In the genomic region with DNA sequence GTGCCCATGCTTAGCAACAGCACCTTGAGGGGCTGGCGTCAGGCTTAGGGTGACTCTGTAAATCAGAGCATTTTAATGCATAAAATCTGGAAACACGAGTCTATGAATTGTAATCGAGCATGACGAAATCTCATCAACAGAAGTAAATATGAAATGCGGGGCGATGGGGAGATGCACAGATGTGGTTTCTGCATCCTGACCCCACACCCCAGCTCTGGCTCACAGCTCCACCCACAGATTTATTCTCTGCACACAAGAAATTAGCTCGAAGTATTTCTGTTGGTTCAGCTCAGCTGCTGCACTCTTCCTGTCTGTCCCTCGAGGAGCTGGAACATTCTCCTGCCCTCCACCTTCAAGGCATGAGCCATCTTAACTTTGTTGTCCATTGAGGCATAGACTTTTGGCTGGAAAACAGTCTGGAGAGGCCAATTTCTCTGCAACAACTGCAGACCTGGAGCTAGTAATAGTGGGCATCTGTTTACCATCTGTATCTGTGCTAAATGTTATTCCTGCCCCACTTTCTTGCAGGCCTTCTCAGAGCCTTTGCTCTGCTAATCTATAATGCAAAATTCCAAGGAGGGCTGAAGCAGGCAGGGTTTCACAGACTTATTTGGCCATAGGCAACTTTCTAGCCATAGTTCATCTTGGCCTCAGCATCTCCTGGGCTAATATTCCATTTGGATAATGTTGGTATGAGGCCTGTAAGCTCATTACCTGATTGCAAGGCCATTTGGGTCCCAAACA, we compare ENCODE assay signal across 22 cellular contexts.
"Had no signal": no experiment of that assay in that cellular context is flagged by ENCODE, and none has a peak within 500 bp of the region (broad histone marks: within the 10 kb centered on the region; RNA-seq: fewer than 3 reads in every experiment).

No MANE protein-coding gene starts in this region.

- H3K4me1 ChIP-seq: adrenal gland, lower lobe of right lung, tibial artery had no signal

- H3K9me3 ChIP-seq: adrenal gland, lower lobe of right lung, tibial artery had no signal

- ATAC-seq: activated CD4-positive, alpha-beta T cell treated with anti-CD3 and anti-CD28 coated beads for 36 hours; activated CD8-positive, alpha-beta T cell treated with anti-CD3 and anti-CD28 coated beads, Interleukin-2, amount 10 ng/mL, durations not matched to agents 7 days and 5 days; activated naive CD4-positive, alpha-beta T cell treated with anti-CD3 and anti-CD28 coated beads, Interleukin-2, amount 50 U/mL, for 72 hours; left colon; lower lobe of right lung; WTC11 had no signal

- H3K36me3 ChIP-seq: adrenal gland, lower lobe of right lung, tibial artery had no signal

- H3K27me3 ChIP-seq: adrenal gland had no signal

- H3K27ac ChIP-seq: adrenal gland, epithelial cell of prostate, lower lobe of right lung, tibial artery had no signal

- H3K9me3 Mint-ChIP-seq: activated naive CD4-positive, alpha-beta T cell treated with anti-CD3 and anti-CD28 coated beads, Interleukin-2, amount 50 U/mL, for 72 hours; activated T-cell treated with anti-CD3 and anti-CD28 coated beads, Interleukin-2, amount 50 U/mL, for 24 hours; activated T-helper 2 cell treated with anti-CD3 and anti-CD28 coated beads, Interferon-gamma antibody, Interleukin-2, Interleukin-4, amounts not matched to agents 10 μg/mL and 5 μg/mL and 100 μg/mL, durations not matched to agents 14 hours and 24 hours and 36 hours; endodermal cell; nephron progenitor cell; T-helper 2 cell treated with Interferon-gamma antibody and Interleukin-4, amounts not matched to agents 5 μg/mL and 100 μg/mL, for 36 hours; WTC11 had no signal

- H3K4me3 ChIP-seq: adrenal gland, lower lobe of right lung, tibial artery had no signal

- H3K27ac Mint-ChIP-seq: activated CD4-positive, alpha-beta T cell treated with anti-CD3 and anti-CD28 coated beads for 36 hours; activated CD8-positive, alpha-beta T cell treated with anti-CD3 and anti-CD28 coated beads, Interleukin-2, amount 10 ng/mL, durations not matched to agents 7 days and 5 days; activated naive CD4-positive, alpha-beta T cell treated with anti-CD3 and anti-CD28 coated beads, Interleukin-2, amount 50 U/mL, for 72 hours; activated T-cell treated with anti-CD3 and anti-CD28 coated beads, Interleukin-2, amount 50 U/mL, for 24 hours; activated T-helper 2 cell treated with anti-CD3 and anti-CD28 coated beads, Interferon-gamma antibody, Interleukin-2, Interleukin-4, amounts not matched to agents 10 μg/mL and 5 μg/mL and 100 μg/mL, durations not matched to agents 14 hours and 24 hours and 36 hours; endodermal cell; nephron progenitor cell; T-helper 2 cell treated with Interferon-gamma antibody and Interleukin-4, amounts not matched to agents 5 μg/mL and 100 μg/mL, for 36 hours; WTC11 had no signal

- H3K36me3 Mint-ChIP-seq: activated naive CD4-positive, alpha-beta T cell treated with anti-CD3 and anti-CD28 coated beads, Interleukin-2, amount 50 U/mL, for 72 hours; WTC11 had no signal

- DNase-seq: activated CD4-positive, alpha-beta T cell treated with anti-CD3 and anti-CD28 coated beads for 36 hours; activated CD8-positive, alpha-beta T cell treated with anti-CD3 and anti-CD28 coated beads, Interleukin-2, amount 10 ng/mL, durations not matched to agents 7 days and 5 days; activated T-cell treated with anti-CD3 and anti-CD28 coated beads, Interleukin-2, amount 50 U/mL, for 24 hours; adrenal gland; dermis blood vessel endothelial cell; endodermal cell; foreskin fibroblast; glutamatergic neuron; hippocampal formation; islet precursor cell; left colon; lower lobe of right lung; nephron progenitor cell; occipital lobe; stimulated activated naive CD4-positive, alpha-beta T cell; SW 1271; tibial artery had no signal

- H3K4me3 Mint-ChIP-seq: activated CD4-positive, alpha-beta T cell treated with anti-CD3 and anti-CD28 coated beads for 36 hours; activated CD8-positive, alpha-beta T cell treated with anti-CD3 and anti-CD28 coated beads, Interleukin-2, amount 10 ng/mL, durations not matched to agents 7 days and 5 days; activated T-cell treated with anti-CD3 and anti-CD28 coated beads, Interleukin-2, amount 50 U/mL, for 24 hours; endodermal cell; nephron progenitor cell; T-helper 2 cell treated with Interferon-gamma antibody and Interleukin-4, amounts not matched to agents 5 μg/mL and 100 μg/mL, for 36 hours; WTC11 had no signal

- H3K4me1 Mint-ChIP-seq: endodermal cell, WTC11 had no signal
